ENCODE assay signal across 8 cellular contexts in genomic region chr6:127464881-127465459, GRCh38. TPM values are rescaled to one million over a fixed set of nuclear protein-coding genes. Genes with fewer than 3 reads are reported as not detected.
DNase-seq lines count a peak whose midpoint lies in the region; ATAC-seq lines count a peak whose summit lies in the region.

No MANE protein-coding gene starts in this region.

- H3K4me3 ChIP-seq in CD4-positive, CD25-positive, alpha-beta regulatory T cell (ENCODE audit: low read depth, low read length): no peak overlapping the region

- no peak overlapping the region for H3K27ac ChIP-seq in CD4-positive, CD25-positive, alpha-beta regulatory T cell (ENCODE audit: insufficient read depth, low read length, poor library complexity, severe bottlenecking)

- peak; percentile 32 to 71 (median 41) for DNase-seq in CD4-positive, CD25-positive, alpha-beta regulatory T cell
- DNase-seq in GM19238 (ENCODE audit: insufficient read length, low spot score) (peak; percentile 21), NOMO-1 (lab: John Stamatoyannopoulos, UW; ENCODE audit: unreplicated experiment in 2 of 2) (peak; percentile 18 to 51)
- DNase-seq in activated CD8-positive, alpha-beta memory T cell treated with anti-CD3 and anti-CD28 coated beads, Interleukin-2, amount 10 ng/mL, durations not matched to agents 7 days and 5 days: peak; percentile 79
- peak; percentile 73 for DNase-seq in natural killer cell treated with Interleukin-12 subunit alpha and Interleukin-12 subunit beta and Interleukin-15 and Interleukin-18, amount 100 ng/mL, for 72 hours (ENCODE audit: low spot score)
- peak in 5 of 6 experiments; percentile 6 to 44 (median 35) for DNase-seq in stimulated activated naive CD4-positive, alpha-beta T cell (lab: John Stamatoyannopoulos, UW)

- no peak overlapping the region for H3K27ac Mint-ChIP-seq in CD4-positive, CD25-positive, alpha-beta regulatory T cell
- H3K27ac Mint-ChIP-seq in activated CD8-positive, alpha-beta memory T cell treated with anti-CD3 and anti-CD28 coated beads, Interleukin-2, amount 10 ng/mL, durations not matched to agents 7 days and 5 days: no peak overlapping the region
- no peak overlapping the region for H3K27ac Mint-ChIP-seq in natural killer cell treated with Interleukin-12 subunit alpha and Interleukin-12 subunit beta and Interleukin-15 and Interleukin-18, amount 100 ng/mL, for 72 hours

- no peaks in the 10 kb centered on the region for H3K9me3 Mint-ChIP-seq in CD4-positive, CD25-positive, alpha-beta regulatory T cell
- no peaks in the 10 kb centered on the region for H3K9me3 Mint-ChIP-seq in activated CD8-positive, alpha-beta memory T cell treated with anti-CD3 and anti-CD28 coated beads, Interleukin-2, amount 10 ng/mL, durations not matched to agents 7 days and 5 days (ENCODE audit: low read depth)
- no peaks in the 10 kb centered on the region for H3K9me3 Mint-ChIP-seq in natural killer cell treated with Interleukin-12 subunit alpha and Interleukin-12 subunit beta and Interleukin-15 and Interleukin-18, amount 100 ng/mL, for 72 hours

- peaks cover 2% of the 10 kb centered on the region for H3K36me3 Mint-ChIP-seq in CD4-positive, CD25-positive, alpha-beta regulatory T cell
- peaks cover 4% of the 10 kb centered on the region for H3K36me3 Mint-ChIP-seq in activated CD8-positive, alpha-beta memory T cell treated with anti-CD3 and anti-CD28 coated beads, Interleukin-2, amount 10 ng/mL, durations not matched to agents 7 days and 5 days
- no peaks in the 10 kb centered on the region for H3K36me3 Mint-ChIP-seq in natural killer cell treated with Interleukin-12 subunit alpha and Interleukin-12 subunit beta and Interleukin-15 and Interleukin-18, amount 100 ng/mL, for 72 hours

- H3K27me3 Mint-ChIP-seq in CD4-positive, CD25-positive, alpha-beta regulatory T cell: no peaks in the 10 kb centered on the region
- no peaks in the 10 kb centered on the region for H3K27me3 Mint-ChIP-seq in activated CD8-positive, alpha-beta memory T cell treated with anti-CD3 and anti-CD28 coated beads, Interleukin-2, amount 10 ng/mL, durations not matched to agents 7 days and 5 days
- peaks cover 0 to 19% of the 10 kb centered on the region in 2 donors for H3K27me3 Mint-ChIP-seq in natural killer cell treated with Interleukin-12 subunit alpha and Interleukin-12 subunit beta and Interleukin-15 and Interleukin-18, amount 100 ng/mL, for 72 hours

- H3K36me3 ChIP-seq in CD4-positive, CD25-positive, alpha-beta regulatory T cell (ENCODE audit: control insufficient read depth, insufficient read depth, low read length): no peaks in the 10 kb centered on the region

- CTCF ChIA-PET in activated CD8-positive, alpha-beta memory T cell treated with anti-CD3 and anti-CD28 coated beads, Interleukin-2, amount 10 ng/mL, durations not matched to agents 7 days and 5 days (lab: Charles Lee): interaction anchor here (1.3 to 6.9 kb wide), 6 partner anchors 10 to 84 kb away, joined by 3 to 65 read pairs (median 10); no protein-coding TSS in a partner anchor

- peak; percentile 78 to 82 for ATAC-seq in CD4-positive, CD25-positive, alpha-beta regulatory T cell (ENCODE audit: low read depth in 2 of 2)
- ATAC-seq in HG03280 (IDR thresholded peaks at IDR 0.05; ENCODE audit: unreplicated experiment) (peak; percentile 93), esophagus mucosa (peak; percentile 71)
- peak; percentile 84 for ATAC-seq in activated CD8-positive, alpha-beta memory T cell treated with anti-CD3 and anti-CD28 coated beads, Interleukin-2, amount 10 ng/mL, durations not matched to agents 7 days and 5 days
- ATAC-seq in natural killer cell treated with Interleukin-12 subunit alpha and Interleukin-12 subunit beta and Interleukin-15 and Interleukin-18, amount 100 ng/mL, for 72 hours: peak; percentile 78 to 79

- H3K27me3 ChIP-seq in CD4-positive, CD25-positive, alpha-beta regulatory T cell (ENCODE audit: control insufficient read depth, insufficient read depth, low read length): no peaks in the 10 kb centered on the region

- H3K4me1 ChIP-seq in CD4-positive, CD25-positive, alpha-beta regulatory T cell (ENCODE audit: control insufficient read depth, insufficient read depth, low read length, poor library complexity, severe bottlenecking): no peaks in the 10 kb centered on the region

- H3K4me3 Mint-ChIP-seq in CD4-positive, CD25-positive, alpha-beta regulatory T cell: no peak overlapping the region
- H3K4me3 Mint-ChIP-seq in activated CD8-positive, alpha-beta memory T cell treated with anti-CD3 and anti-CD28 coated beads, Interleukin-2, amount 10 ng/mL, durations not matched to agents 7 days and 5 days: no peak overlapping the region
- no peak overlapping the region for H3K4me3 Mint-ChIP-seq in natural killer cell treated with Interleukin-12 subunit alpha and Interleukin-12 subunit beta and Interleukin-15 and Interleukin-18, amount 100 ng/mL, for 72 hours

- no peaks in the 10 kb centered on the region for H3K9me3 ChIP-seq in CD4-positive, CD25-positive, alpha-beta regulatory T cell (ENCODE audit: control insufficient read depth in 2 of 2, low read length in 2 of 2)

- peaks cover 0 to 5% (median 0%) of the 10 kb centered on the region in 4 donors for H3K4me1 Mint-ChIP-seq in CD4-positive, CD25-positive, alpha-beta regulatory T cell
- H3K4me1 Mint-ChIP-seq in activated CD8-positive, alpha-beta memory T cell treated with anti-CD3 and anti-CD28 coated beads, Interleukin-2, amount 10 ng/mL, durations not matched to agents 7 days and 5 days: peaks cover 15% of the 10 kb centered on the region
- no peaks in the 10 kb centered on the region for H3K4me1 Mint-ChIP-seq in natural killer cell treated with Interleukin-12 subunit alpha and Interleukin-12 subunit beta and Interleukin-15 and Interleukin-18, amount 100 ng/mL, for 72 hours (ENCODE audit: low read depth in 2 of 2)

RNA-seq across cellular contexts. Expression of gene KIAA0408, which starts 5.8 kb away (rescaled TPM):
- total RNA-seq in CD4-positive, CD25-positive, alpha-beta regulatory T cell: 5.8 TPM
- under 1 TPM in 3 of 4 donors, not detected in 1; 0.24 to 0.68 (median 0.66) TPM for polyA plus RNA-seq in CD4-positive, CD25-positive, alpha-beta regulatory T cell
- 10 to 100 TPM in 1 of 2 experiments, 1 to 10 TPM in 1; 9.9 to 25.6 TPM for total RNA-seq in activated CD8-positive, alpha-beta memory T cell treated with anti-CD3 and anti-CD28 coated beads, Interleukin-2, amount 10 ng/mL, durations not matched to agents 7 days and 5 days
- 0.28 TPM for total RNA-seq in esophagus mucosa
- 1 to 10 TPM in 1 of 2 donors, under 1 TPM in 1; 0.67 to 2.4 TPM for total RNA-seq in natural killer cell treated with Interleukin-12 subunit alpha and Interleukin-12 subunit beta and Interleukin-15 and Interleukin-18, amount 100 ng/mL, for 72 hours

Comparison
In these comparisons a context has a peak if more than half of its experiments do, and no peak if none do; other contexts are left out.
1. DNase-seq: peak in every context shown above with its lines; median percentile 79 in activated CD8-positive, alpha-beta memory T cell treated with anti-CD3 and anti-CD28 coated beads, Interleukin-2, amount 10 ng/mL, durations not matched to agents 7 days and 5 days; 73 in natural killer cell treated with Interleukin-12 subunit alpha and Interleukin-12 subunit beta and Interleukin-15 and Interleukin-18, amount 100 ng/mL, for 72 hours; 41 in CD4-positive, CD25-positive, alpha-beta regulatory T cell; 35 in stimulated activated naive CD4-positive, alpha-beta T cell; 34 in NOMO-1; 21 in GM19238.